11 cellular contexts compared by ENCODE assay signal in the genomic region with DNA sequence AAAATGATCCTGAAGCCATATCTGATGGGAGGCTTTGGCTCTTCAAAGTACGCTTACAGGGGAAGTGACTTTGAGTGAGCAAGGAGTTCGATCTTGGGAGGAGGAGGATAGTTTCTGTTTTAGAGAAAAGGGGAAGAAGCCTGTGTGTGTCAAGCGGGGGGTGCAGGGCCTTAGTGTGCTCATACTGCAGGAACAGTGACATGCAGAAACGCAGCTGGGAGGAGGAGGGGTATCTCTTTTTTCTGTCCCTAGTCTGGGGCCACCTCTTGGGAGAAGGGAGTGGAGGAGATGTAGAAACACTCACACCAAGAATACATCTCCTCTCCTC. TPM values are rescaled to one million over a fixed set of nuclear protein-coding genes. Genes with fewer than 3 reads are reported as not detected.
DNase-seq lines count a peak whose midpoint lies in the region; ATAC-seq and TF ChIP-seq lines count a peak whose summit lies in the region.
"Had no signal": no experiment of that assay in that cellular context is flagged by ENCODE, and none has a peak within 500 bp of the region (broad histone marks: within the 10 kb centered on the region; RNA-seq: fewer than 3 reads in every experiment).

No MANE protein-coding gene starts in this region.

- in situ Hi-C loops in GM13977 (cut with MboI; ENCODE audit: low pct_unique_long_range_greater_than_20kb, low sequenced_read_pairs, unreplicated experiment): no loop called here

- DNase-seq in GM13977 (ENCODE audit: low spot score) (peak; percentile 21), OCI-M1 (lab: John Stamatoyannopoulos, UW) (peak; percentile 98), Right ventricle myocardium superior (peak; percentile 67), NCI-H2171 treated with DMSO at 0.1 percent for 48 hours (lab: John Stamatoyannopoulos, UW) (no peak), AG20443 (ENCODE audit: low spot score) (no peak), PC-9 (no peak)
- DNase-seq: DMS153; stimulated activated CD4-positive, alpha-beta T cell treated with anti-CD3 and anti-CD28 coated beads, Interleukin-4, amount 100 ng/mL, for 4 hours had no signal

- no peaks in the 10 kb centered on the region for H3K36me3 ChIP-seq in PC-9 (ENCODE audit: low read depth)

- CTCF ChIA-PET in PC-9 (lab: Charles Lee): no interaction called here

- intact Hi-C loops in Right ventricle myocardium superior (cut with DNase I) (no loop called here), PC-9 (cut with micrococcal nuclease; ENCODE audit: unreplicated experiment) (no loop called here)

- H3K27ac ChIP-seq in skin epidermis (peak overlapping the region in 12 of 21 experiments; percentile 32 to 84 (median 66)), PC-9 (no peak overlapping the region)

- ATAC-seq in Right ventricle myocardium superior (ENCODE audit: poor library complexity) (peak; percentile 81), HG03439 (IDR thresholded peaks at IDR 0.05; ENCODE audit: unreplicated experiment) (no peak)

- H4K20me1 ChIP-seq in PC-9 (ENCODE audit: insufficient read depth): no peaks in the 10 kb centered on the region

- H3K4me2 ChIP-seq in PC-9: no peak overlapping the region

- BruUV-seq in PC-9 (replicated peaks; lab: Mats Ljungman, UMichigan): no TSS peak

- H3K79me2 ChIP-seq in PC-9 (ENCODE audit: low read depth): no peaks in the 10 kb centered on the region

- no peaks in the 10 kb centered on the region; the same call in 1 of the 2 replicates for H3F3A ChIP-seq in PC-9 (ENCODE audit: insufficient read depth, low read depth)

- H3K4me1 ChIP-seq in PC-9 (replicated peaks; ENCODE audit: insufficient read depth): no peaks in the 10 kb centered on the region

- POLR2A ChIA-PET in PC-9 (lab: Charles Lee; ENCODE audit: unreplicated experiment): no interaction called here

- H3K9me2 ChIP-seq in PC-9 (ENCODE audit: insufficient read depth): no peaks in the 10 kb centered on the region

- no peaks in the 10 kb centered on the region for H3K27me3 ChIP-seq in PC-9 (ENCODE audit: insufficient read depth, low read depth)

- H3K4me3 ChIP-seq in skin epidermis (no peak overlapping the region), PC-9 (no peak overlapping the region)

- TF ChIP-seq CTCF in GM13977 (IDR thresholded peaks at IDR 0.05; ENCODE audit: extremely low read depth, insufficient read depth, missing control alignments): no peak
- no peak for TF ChIP-seq CTCF in PC-9 (conservative IDR thresholded peaks at IDR 0.05)

- H2AFZ ChIP-seq in PC-9: no peak overlapping the region

- 0 out of 2 replicates have a peak, but pooled peaks cover 4% of the 10 kb centered on the region for H3K9me3 ChIP-seq in PC-9 (ENCODE audit: insufficient read depth, low read depth)

RNA-seq across cellular contexts. Expression of a gene that starts 19.8 kb away (rescaled TPM):
- total RNA-seq in Right ventricle myocardium superior (not detected), PC-9 (2021) (0.37 and 0.53 TPM in 2 replicates)
- total RNA-seq: neural crest cell had no signal

RNA-seq across cellular contexts. Expression of a gene that starts 46.5 kb away (rescaled TPM):
- 3.1 TPM for total RNA-seq in Right ventricle myocardium superior
- total RNA-seq in PC-9 (2021): 4.5 and 7.1 TPM in 2 replicates
- total RNA-seq: neural crest cell had no signal

Comparison
In these comparisons a context has a peak if more than half of its experiments do, and no peak if none do; other contexts are left out.
1. DNase-seq: peak in GM13977 (single experiment), OCI-M1 (single experiment) and Right ventricle myocardium superior (single experiment); none in NCI-H2171 treated with DMSO at 0.1 percent for 48 hours (single experiment), AG20443 (single experiment) and PC-9 (0 of 2).